Comparison of ENCODE assay signal across 23 cellular contexts in the genomic region with DNA sequence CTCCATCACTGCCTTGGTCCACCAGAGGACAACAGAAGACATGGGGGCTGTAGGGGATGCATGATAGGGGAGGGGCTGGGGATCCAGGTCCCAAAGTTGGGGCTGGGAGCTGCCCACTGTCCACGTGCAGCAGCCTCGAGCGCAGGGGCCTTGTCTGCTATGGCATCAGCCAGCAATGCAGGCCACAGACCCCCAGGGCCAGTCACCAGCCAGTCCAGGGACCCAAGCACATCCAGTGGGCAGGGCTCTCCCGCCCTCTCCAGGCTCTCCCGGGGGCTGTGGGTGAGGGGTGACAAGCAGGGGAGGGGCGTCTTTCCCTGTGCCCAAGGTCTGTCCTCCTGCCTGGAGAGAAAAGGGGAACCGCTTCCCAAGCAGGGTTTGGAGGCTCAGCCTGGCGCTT.
"Had no signal": no experiment of that assay in that cellular context is flagged by ENCODE, and none has a peak within 500 bp of the region (broad histone marks: within the 10 kb centered on the region; RNA-seq: fewer than 3 reads in every experiment).

No MANE protein-coding gene starts in this region.

- H3K27me3 Mint-ChIP-seq: naive thymus-derived CD4-positive, alpha-beta T cell; stimulated activated naive CD8-positive, alpha-beta T cell treated with anti-CD3 and anti-CD28 coated beads, Interleukin-15, Interleukin-2, amounts not matched to agents 100 ng/mL and 50 ng/mL, for 24 hours had no signal

- H3K4me3 Mint-ChIP-seq: activated naive CD4-positive, alpha-beta T cell treated with anti-CD3 and anti-CD28 coated beads for 36 hours; activated T-cell treated with anti-CD3 and anti-CD28 coated beads, Interleukin-2, amount 50 U/mL, for 4 hours; naive thymus-derived CD4-positive, alpha-beta T cell; neural crest cell; stimulated activated naive CD8-positive, alpha-beta T cell treated with anti-CD3 and anti-CD28 coated beads, Interleukin-15, Interleukin-2, amounts not matched to agents 100 ng/mL and 50 ng/mL, for 24 hours had no signal

- H3K27ac Mint-ChIP-seq: activated naive CD4-positive, alpha-beta T cell treated with anti-CD3 and anti-CD28 coated beads for 36 hours; activated T-helper 2 cell treated with anti-CD3 and anti-CD28 coated beads, Interferon-gamma antibody, Interleukin-2, Interleukin-4, amounts not matched to agents 10 μg/mL and 5 μg/mL and 100 μg/mL, durations not matched to agents 14 hours and 24 hours and 36 hours; naive thymus-derived CD4-positive, alpha-beta T cell; stimulated activated naive CD8-positive, alpha-beta T cell treated with anti-CD3 and anti-CD28 coated beads, Interleukin-15, Interleukin-2, amounts not matched to agents 100 ng/mL and 50 ng/mL, for 24 hours had no signal

- ATAC-seq: activated T-cell treated with anti-CD3 and anti-CD28 coated beads, Interleukin-2, amount 50 U/mL, for 4 hours; gastrocnemius medialis; naive thymus-derived CD4-positive, alpha-beta T cell had no signal

- FAIRE-seq: colon, endothelial cell of umbilical vein, TTC549, urothelium cell line had no signal

- H3K9me3 ChIP-seq: gastrocnemius medialis had no signal

- H3K36me3 ChIP-seq: brain microvascular endothelial cell, WERI-Rb-1 had no signal

- H3K4me3 ChIP-seq: esophagus muscularis mucosa, gastrocnemius medialis, tibial nerve had no signal

- H3K4me1 Mint-ChIP-seq: neural crest cell had no signal

- H3K4me1 ChIP-seq: esophagus muscularis mucosa, tibial nerve had no signal

- H3K27me3 ChIP-seq: brain microvascular endothelial cell, esophagus muscularis mucosa, gastrocnemius medialis, tibial nerve had no signal

- H3K9me3 Mint-ChIP-seq: activated T-cell treated with anti-CD3 and anti-CD28 coated beads, Interleukin-2, amount 50 U/mL, for 4 hours; activated T-helper 2 cell treated with anti-CD3 and anti-CD28 coated beads, Interferon-gamma antibody, Interleukin-2, Interleukin-4, amounts not matched to agents 10 μg/mL and 5 μg/mL and 100 μg/mL, durations not matched to agents 14 hours and 24 hours and 36 hours; neural crest cell had no signal

- H3K27ac ChIP-seq: brain microvascular endothelial cell, esophagus muscularis mucosa, gastrocnemius medialis, tibial nerve, WERI-Rb-1 had no signal

- DNase-seq: activated CD4-positive, alpha-beta T cell treated with anti-CD3 and anti-CD28 coated beads, Interleukin-2, amount 50 U/mL, for 1 hour; activated CD4-positive, CD25-positive, alpha-beta regulatory T cell treated with anti-CD3 and anti-CD28 coated beads, Interleukin-2, amount 50 U/mL, for 72 hours; activated CD8-positive, alpha-beta memory T cell treated with anti-CD3 and anti-CD28 coated beads, Interleukin-2, amount 50 U/mL, for 48 hours; activated naive CD4-positive, alpha-beta T cell treated with anti-CD3 and anti-CD28 coated beads for 36 hours; activated T-cell treated with anti-CD3 and anti-CD28 coated beads, Interleukin-2, amount 50 U/mL, for 4 hours; brain microvascular endothelial cell; central memory CD4-positive, alpha-beta T cell; effector memory CD4-positive, alpha-beta T cell; gastrocnemius medialis; hypothalamus; naive thymus-derived CD4-positive, alpha-beta T cell; stimulated activated CD4-positive, alpha-beta T cell treated with anti-CD3 and anti-CD28 coated beads, Interleukin-4, amount 100 ng/mL, for 24 hours; T-helper 1 cell; WERI-Rb-1 had no signal
